Comparison of ENCODE assay signal across 1 cellular context in genomic region chr6:142011156-142011555, GRCh38.
TF ChIP-seq lines count a peak whose summit lies in the region.

No MANE protein-coding gene starts in this region.

TF ChIP-seq in endothelial cell of umbilical vein, 7 proteins besides CTCF, POLR2A, EP300 and RAD21:
- TF ChIP-seq FOS (IDR thresholded peaks at IDR 0.05; ENCODE audit: borderline replicate concordance, insufficient read depth, low read length) (no peak), POLR2AphosphoS5 (IDR thresholded peaks at IDR 0.05; ENCODE audit: insufficient read depth, low read depth, low read length) (no peak), MYC (IDR thresholded peaks at IDR 0.05; ENCODE audit: low read depth, low read length) (no peak), JUN (IDR thresholded peaks at IDR 0.05; ENCODE audit: borderline replicate concordance, insufficient read depth, insufficient read length, low read depth) (no peak), GATA2 (IDR thresholded peaks at IDR 0.05; ENCODE audit: insufficient read depth, insufficient read length, low read depth, low read length) (no peak), EZH2 (IDR thresholded peaks at IDR 0.05; ENCODE audit: borderline replicate concordance, low read depth, low read length, severe bottlenecking) (no peak), MAX (IDR thresholded peaks at IDR 0.05; ENCODE audit: insufficient read depth, insufficient read length) (no peak)
